Comparison of ENCODE assay signal across 11 cellular contexts in genomic region chr9:116355153-116355827, GRCh38.
DNase-seq lines count a peak whose midpoint lies in the region; ATAC-seq and TF ChIP-seq lines count a peak whose summit lies in the region.
"Had no signal": no experiment of that assay in that cellular context is flagged by ENCODE, and none has a peak within 500 bp of the region (broad histone marks: within the 10 kb centered on the region; RNA-seq: fewer than 3 reads in every experiment).

No MANE protein-coding gene starts in this region.

- H3K4me1 ChIP-seq in H9 (ENCODE audit: insufficient read depth, low read length) (no peaks in the 10 kb centered on the region), RWPE2 (ENCODE audit: insufficient read depth, poor library complexity, severe bottlenecking) (no peaks in the 10 kb centered on the region), ovary (ENCODE audit: insufficient read depth) (peaks cover 5% of the 10 kb centered on the region)
- H3K4me1 ChIP-seq: spleen had no signal

- 0 out of 3 replicates have a peak, but pooled peaks have one; percentile 19 for ATAC-seq in RWPE2 (ENCODE audit: low read depth)
- no peak for ATAC-seq in natural killer cell
- no peak for ATAC-seq in GM21381 (IDR thresholded peaks at IDR 0.05; ENCODE audit: unreplicated experiment)

- H2BK12ac ChIP-seq in H9 (ENCODE audit: insufficient read length, low read depth, low read length), result no peak overlapping the region

- H2AK5ac ChIP-seq in H9 (ENCODE audit: insufficient read length, low read length), result no peak overlapping the region

- H3K9me3 ChIP-seq in H9 (ENCODE audit: control insufficient read depth, low read depth, low read length), result no peaks in the 10 kb centered on the region
- H3K9me3 ChIP-seq in RWPE2 (ENCODE audit: severe bottlenecking), result no peaks in the 10 kb centered on the region
- no peaks in the 10 kb centered on the region for H3K9me3 ChIP-seq in ovary
- H3K9me3 ChIP-seq in WERI-Rb-1 (ENCODE audit: severe bottlenecking), result no peaks in the 10 kb centered on the region
- H3K9me3 ChIP-seq: spleen had no signal

- H3K18ac ChIP-seq in H9 (ENCODE audit: insufficient read length, low read depth, low read length), result no peak overlapping the region

- H3K9ac ChIP-seq in H9 (ENCODE audit: extremely low read depth, insufficient read length, low read length), result no peak overlapping the region

- no peak overlapping the region for H3K27ac ChIP-seq in H9 (ENCODE audit: insufficient read length, low read depth, low read length)
- H3K27ac ChIP-seq in RWPE2 (ENCODE audit: poor library complexity, severe bottlenecking), result no peak overlapping the region
- peak overlapping the region in 1 of 2 donors; percentile 73 for H3K27ac ChIP-seq in ovary
- H3K27ac ChIP-seq in WERI-Rb-1, result no peak overlapping the region
- H3K27ac ChIP-seq in substantia nigra (ENCODE audit: low read depth, low read length, poor library complexity, severe bottlenecking), result no peak overlapping the region
- H3K27ac ChIP-seq: cardiac muscle cell, spleen had no signal

- no CpG with 5 or more reads among the region's 9 CpGs for WGBS in H9 (ENCODE audit: extremely low coverage, insufficient read length, low lambda C conversion rate)
- WGBS in ovary, 3 donors, result 7 to 13% (median 11%) methylated on average over 9 of the region's 9 CpGs

- no peak for TF ChIP-seq POLR2A in ovary (IDR thresholded peaks at IDR 0.05)

- no peaks in the 10 kb centered on the region for H3K79me2 ChIP-seq in H9 (ENCODE audit: insufficient read depth, low read length)

- H2BK120ac ChIP-seq in H9 (ENCODE audit: low read depth, low read length, poor library complexity, severe bottlenecking), result no peak overlapping the region

- no peak overlapping the region for H3K56ac ChIP-seq in H9 (ENCODE audit: insufficient read length, low read depth, low read length)

- H3K36me3 ChIP-seq in RWPE2 (ENCODE audit: low read depth) (no peaks in the 10 kb centered on the region), ovary (no peaks in the 10 kb centered on the region), WERI-Rb-1 (no peaks in the 10 kb centered on the region; the same call in 1 of the 2 replicates)
- H3K36me3 ChIP-seq: cardiac muscle cell, spleen had no signal

- H3K4me2 ChIP-seq in H9 (ENCODE audit: insufficient read depth, insufficient read length, low read length), result no peak overlapping the region

- H3T11ph ChIP-seq in H9 (ENCODE audit: low read length), result no peak overlapping the region

- no peak overlapping the region for H2BK5ac ChIP-seq in H9 (ENCODE audit: insufficient read length, low read length)

- no peaks in the 10 kb centered on the region for H3K23me2 ChIP-seq in H9 (ENCODE audit: insufficient read length, low read depth, low read length, poor library complexity, severe bottlenecking)

- H3K9me3 Mint-ChIP-seq in H9, result no peaks in the 10 kb centered on the region
- H3K9me3 Mint-ChIP-seq in natural killer cell, result peaks cover 2 to 11% of the 10 kb centered on the region in 2 donors

- intact Hi-C loops in ovary (cut with DNase I), result no loop called here
- intact Hi-C loops in natural killer cell (cut with micrococcal nuclease), result no loop called here

- no peak for TF ChIP-seq CTCF in H9 (conservative IDR thresholded peaks at IDR 0.05)
- TF ChIP-seq CTCF in RWPE2 (IDR thresholded peaks at IDR 0.05; ENCODE audit: poor library complexity, severe bottlenecking), result no peak
- TF ChIP-seq CTCF in fibroblast of the aortic adventitia (IDR thresholded peaks at IDR 0.05; ENCODE audit: insufficient read depth, low read length), result no peak
- TF ChIP-seq CTCF in ovary (IDR thresholded peaks at IDR 0.05), result no peak
- TF ChIP-seq CTCF in natural killer cell (IDR thresholded peaks at IDR 0.05), result no peak
- TF ChIP-seq CTCF in WERI-Rb-1 (IDR thresholded peaks at IDR 0.05; ENCODE audit: low read depth, low read length), result no peak

- no peak overlapping the region for H2BK20ac ChIP-seq in H9 (ENCODE audit: low read depth, low read length, poor library complexity, severe bottlenecking)

- H4K91ac ChIP-seq in H9 (ENCODE audit: insufficient read length, low read depth, low read length), result no peak overlapping the region

- no peak overlapping the region for H4K5ac ChIP-seq in H9 (ENCODE audit: insufficient read length, low read depth, low read length)

- H3K4me1 Mint-ChIP-seq in H9, result peaks cover 12 to 14% of the 10 kb centered on the region in 2 experiments
- H3K4me1 Mint-ChIP-seq in natural killer cell, result no peaks in the 10 kb centered on the region

- H4K8ac ChIP-seq in H9 (replicated peaks; ENCODE audit: insufficient read length, low read depth, low read length), result no peak overlapping the region

- H3K14ac ChIP-seq in H9 (ENCODE audit: insufficient read depth, low read length), result no peak overlapping the region

- H3K27me3 ChIP-seq in H9 (ENCODE audit: insufficient read depth, low read length), result no peaks in the 10 kb centered on the region
- H3K27me3 ChIP-seq in RWPE2 (ENCODE audit: insufficient read depth, poor library complexity, severe bottlenecking), result no peaks in the 10 kb centered on the region
- H3K27me3 ChIP-seq in ovary, result no peaks in the 10 kb centered on the region
- H3K27me3 ChIP-seq in WERI-Rb-1 (ENCODE audit: insufficient read depth, low read depth, severe bottlenecking), result no peaks in the 10 kb centered on the region
- H3K27me3 ChIP-seq: cardiac muscle cell had no signal

- DNase-seq in H9, result peak; percentile 55
- DNase-seq in RWPE2 (ENCODE audit: low spot score), result no peak
- DNase-seq in fibroblast of the aortic adventitia (ENCODE audit: low read depth), result peak; percentile 97
- DNase-seq in ovary, result peak; percentile 44 to 59 (median 57)
- DNase-seq in natural killer cell, result no peak
- DNase-seq in WERI-Rb-1, result no peak
- DNase-seq in substantia nigra (lab: John Stamatoyannopoulos, UW), result no peak
- DNase-seq: HCEC 1CT, spleen had no signal

- no peaks in the 10 kb centered on the region for H3K79me1 ChIP-seq in H9 (ENCODE audit: insufficient read depth, low read depth, low read length, poor library complexity, severe bottlenecking)

- peak overlapping the region in 1 of 3 experiments; percentile 16; a peak in 1 of 7 replicates for H3K27ac Mint-ChIP-seq in H9
- no peak overlapping the region for H3K27ac Mint-ChIP-seq in natural killer cell

- H3K27me3 Mint-ChIP-seq in H9 (ENCODE audit: low read depth) (peaks cover 17% of the 10 kb centered on the region), natural killer cell (ENCODE audit: low read depth in 2 of 2) (no peaks in the 10 kb centered on the region)

- no peak overlapping the region for H3K4ac ChIP-seq in H9 (ENCODE audit: low read depth, low read length)

- H3K23ac ChIP-seq in H9 (ENCODE audit: insufficient read length, low read depth, low read length), result no peak overlapping the region

- TF ChIP-seq EP300 in ovary (IDR thresholded peaks at IDR 0.05), result no peak

- H3K36me3 Mint-ChIP-seq in H9 (ENCODE audit: insufficient read depth in 1 of 3, low read depth in 3 of 3) (no peaks in the 10 kb centered on the region), natural killer cell (no peaks in the 10 kb centered on the region)

- H2AFZ ChIP-seq in H9 (ENCODE audit: low read length), result no peak overlapping the region

- H3K4me3 ChIP-seq in RWPE2 (ENCODE audit: severe bottlenecking) (no peak overlapping the region), fibroblast of the aortic adventitia (ENCODE audit: low read depth, low read length) (no peak overlapping the region), ovary (no peak overlapping the region), WERI-Rb-1 (ENCODE audit: low read depth, low read length) (no peak overlapping the region)
- H3K4me3 ChIP-seq: cardiac muscle cell, spleen had no signal

- H3K4me3 Mint-ChIP-seq in H9 (no peak overlapping the region), natural killer cell (no peak overlapping the region)

- no peak overlapping the region for H2BK15ac ChIP-seq in H9 (ENCODE audit: low read depth, low read length)

- peaks cover 2% of the 10 kb centered on the region for H4K20me1 ChIP-seq in H9 (ENCODE audit: control insufficient read depth, insufficient read depth, insufficient read length)

Comparison
In these comparisons a context has a peak if more than half of its experiments do, and no peak if none do; other contexts are left out.
1. DNase-seq: peak in H9 (single experiment), fibroblast of the aortic adventitia (single experiment) and ovary (5 of 5); none in RWPE2 (single experiment), natural killer cell (single experiment), WERI-Rb-1 (single experiment) and substantia nigra (0 of 49).